In the genomic region with DNA sequence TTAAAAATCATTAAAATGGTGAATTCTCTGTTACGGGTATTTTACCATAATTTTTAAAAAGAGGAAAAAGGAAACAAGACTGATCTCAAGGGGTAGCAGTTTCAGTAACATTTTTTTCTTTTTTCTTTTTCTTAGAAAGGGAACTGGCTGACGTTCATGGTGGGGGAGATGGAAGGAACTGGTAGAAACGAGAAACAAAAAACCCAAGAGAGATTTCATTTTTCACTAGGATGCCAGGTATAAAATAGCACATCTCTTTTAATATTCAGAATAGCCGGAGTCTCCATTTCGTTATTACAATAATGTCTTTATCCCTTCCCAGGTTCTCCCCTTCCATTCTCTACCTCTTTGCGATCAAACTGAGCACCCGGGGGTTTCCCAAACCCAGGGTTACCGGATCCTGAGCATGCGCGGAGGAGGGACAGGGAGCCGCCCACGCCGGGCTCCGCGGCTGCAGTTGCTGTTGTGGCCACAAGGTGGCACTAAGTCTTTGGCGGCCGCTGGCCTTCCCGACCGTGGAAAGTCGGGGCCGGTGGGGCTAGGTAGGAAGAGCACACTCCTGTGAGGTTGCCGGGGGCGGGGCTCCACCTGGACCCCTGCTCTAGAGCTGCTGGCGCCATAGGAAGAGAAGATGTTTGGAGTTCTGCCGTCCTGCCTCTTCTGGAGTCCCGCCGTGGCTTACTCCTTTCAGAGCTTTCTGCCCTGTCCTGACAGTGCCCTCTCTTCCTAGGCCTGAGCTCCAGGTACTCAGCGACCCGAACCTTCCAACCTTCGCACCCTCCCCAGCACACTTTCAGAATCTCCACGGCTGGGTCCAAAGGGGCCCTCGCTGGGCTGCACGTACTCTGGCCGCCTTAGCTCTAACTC, we compare ENCODE assay signal across 8 cellular contexts.
DNase-seq lines count a peak whose midpoint lies in the region; ATAC-seq lines count a peak whose summit lies in the region.

No MANE protein-coding gene starts in this region.

- peak; percentile 91 for ATAC-seq in GM21423 (IDR thresholded peaks at IDR 0.05; ENCODE audit: unreplicated experiment)

- H3K27ac ChIP-seq in SJCRH30, result no peak overlapping the region
- H3K27ac ChIP-seq in substantia nigra (ENCODE audit: low read depth, low read length, poor library complexity, severe bottlenecking), result no peak overlapping the region

- DNase-seq in DMS 273 treated with DMSO at 0.1 percent for 48 hours (lab: John Stamatoyannopoulos, UW) (peak; percentile 31), HT1080 (ENCODE audit: low read depth) (peak; percentile 66), SJCRH30 (peak; percentile 66 to 82), globus pallidus (ENCODE audit: low spot score) (peak; percentile 57), occipital lobe (lab: John Stamatoyannopoulos, UW) (peak; percentile 70), substantia nigra (lab: John Stamatoyannopoulos, UW) (peak in 48 of 49 donors; percentile 6 to 84 (median 60))
- peak; percentile 63 to 83 (median 74) for DNase-seq in activated naive CD4-positive, alpha-beta T cell (lab: John Stamatoyannopoulos, UW)

- H3K4me1 ChIP-seq in SJCRH30, result no peaks in the 10 kb centered on the region; the same call in 1 of the 2 replicates

- H3K27me3 ChIP-seq in SJCRH30, result no peaks in the 10 kb centered on the region

- H3K4me3 ChIP-seq in SJCRH30, result peak overlapping the region; percentile 53

- no peaks in the 10 kb centered on the region for H3K36me3 ChIP-seq in SJCRH30

- no peaks in the 10 kb centered on the region for H3K9me3 ChIP-seq in SJCRH30 (replicated peaks)
